In the genomic region with DNA sequence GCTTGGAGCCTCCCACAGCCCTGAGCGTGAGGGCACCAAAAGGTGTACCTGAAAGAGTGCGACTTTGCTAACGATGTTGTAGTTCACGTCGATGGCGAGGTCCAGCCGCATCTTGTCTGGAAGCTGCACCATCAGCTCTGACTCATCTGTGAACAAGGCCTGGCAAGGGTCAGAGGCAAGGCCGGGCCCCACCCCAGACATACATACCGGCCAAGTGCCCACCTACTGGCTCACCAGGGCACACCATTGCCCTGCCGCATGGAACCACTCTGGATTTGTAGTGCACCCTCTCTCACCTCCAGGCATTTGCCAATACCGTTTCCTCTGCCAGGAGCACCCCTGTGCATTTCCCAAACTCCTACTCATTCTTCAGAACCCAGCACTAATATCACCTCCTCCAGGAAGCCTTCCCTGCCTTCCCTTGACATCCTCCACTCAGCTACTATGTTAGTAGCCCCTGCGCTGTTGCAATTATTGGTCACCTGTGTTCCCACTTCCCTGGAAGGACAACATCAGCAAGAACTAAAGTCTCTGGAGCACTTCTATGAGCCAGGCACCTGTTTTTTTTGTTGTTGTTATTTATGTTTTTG, we compare ENCODE assay signal across 29 cellular contexts.
"Had no signal": no experiment of that assay in that cellular context is flagged by ENCODE, and none has a peak within 500 bp of the region (broad histone marks: within the 10 kb centered on the region; RNA-seq: fewer than 3 reads in every experiment).

No MANE protein-coding gene starts in this region.

- H3K27me3 ChIP-seq: ascending aorta, pancreas, upper lobe of left lung had no signal

- H3K9me3 Mint-ChIP-seq: activated naive CD4-positive, alpha-beta T cell treated with anti-CD3 and anti-CD28 coated beads for 36 hours; activated naive CD8-positive, alpha-beta T cell treated with anti-CD3 and anti-CD28 coated beads, Interleukin-2, amount 10 ng/mL, durations not matched to agents 7 days and 5 days; effector memory CD8-positive, alpha-beta T cell; mesothelial cell of epicardium; naive B cell; nephron progenitor cell; stimulated activated memory B cell treated with anti-CD40 and anti-IgM and Interleukin-4, amounts not matched to agents 10 μg/mL and 1 μg/mL and 100 μg/mL, for 72 hours; stimulated activated naive CD8-positive, alpha-beta T cell treated with anti-CD3 and anti-CD28 coated beads, Interleukin-15, amount 100 ng/mL, for 72 hours; T-helper 2 cell treated with Interferon-gamma antibody and Interleukin-4, amounts not matched to agents 5 μg/mL and 100 μg/mL, for 36 hours had no signal

- H3K27ac Mint-ChIP-seq: activated naive CD4-positive, alpha-beta T cell treated with anti-CD3 and anti-CD28 coated beads for 36 hours; activated naive CD8-positive, alpha-beta T cell treated with anti-CD3 and anti-CD28 coated beads, Interleukin-2, amount 10 ng/mL, durations not matched to agents 7 days and 5 days; brain; effector memory CD8-positive, alpha-beta T cell; mesothelial cell of epicardium; naive B cell; nephron progenitor cell; stimulated activated memory B cell treated with anti-CD40 and anti-IgM and Interleukin-4, amounts not matched to agents 10 μg/mL and 1 μg/mL and 100 μg/mL, for 72 hours; T-helper 2 cell treated with Interferon-gamma antibody and Interleukin-4, amounts not matched to agents 5 μg/mL and 100 μg/mL, for 36 hours had no signal

- H3K27ac ChIP-seq: ascending aorta, coronary artery, gastrocnemius medialis, pancreas, prostate gland, upper lobe of left lung had no signal

- H3K36me3 ChIP-seq: ascending aorta, gastrocnemius medialis, pancreas, prostate gland, upper lobe of left lung had no signal

- H3K4me3 Mint-ChIP-seq: activated naive CD4-positive, alpha-beta T cell treated with anti-CD3 and anti-CD28 coated beads for 36 hours; activated naive CD8-positive, alpha-beta T cell treated with anti-CD3 and anti-CD28 coated beads, Interleukin-2, amount 10 ng/mL, durations not matched to agents 7 days and 5 days; brain; effector memory CD8-positive, alpha-beta T cell; mesothelial cell of epicardium; naive B cell; nephron progenitor cell; stimulated activated memory B cell treated with anti-CD40 and anti-IgM and Interleukin-4, amounts not matched to agents 10 μg/mL and 1 μg/mL and 100 μg/mL, for 72 hours; stimulated activated naive CD8-positive, alpha-beta T cell treated with anti-CD3 and anti-CD28 coated beads, Interleukin-15, amount 100 ng/mL, for 72 hours; T-helper 2 cell treated with Interferon-gamma antibody and Interleukin-4, amounts not matched to agents 5 μg/mL and 100 μg/mL, for 36 hours had no signal

- H3K9me3 ChIP-seq: ascending aorta, gastrocnemius medialis, pancreas, prostate gland, upper lobe of left lung had no signal

- H3K36me3 Mint-ChIP-seq: activated naive CD8-positive, alpha-beta T cell treated with anti-CD3 and anti-CD28 coated beads, Interleukin-2, amount 10 ng/mL, durations not matched to agents 7 days and 5 days; brain; mesothelial cell of epicardium; naive B cell; stimulated activated memory B cell treated with anti-CD40 and anti-IgM and Interleukin-4, amounts not matched to agents 10 μg/mL and 1 μg/mL and 100 μg/mL, for 72 hours had no signal

- H3K4me3 ChIP-seq: ascending aorta, coronary artery, gastrocnemius medialis, pancreas, prostate gland, smooth muscle cell, upper lobe of left lung had no signal

- H3K4me1 ChIP-seq: ascending aorta, gastrocnemius medialis, pancreas, prostate gland had no signal

- H3K4me1 Mint-ChIP-seq: mesothelial cell of epicardium, nephron progenitor cell had no signal

- H3K4me2 ChIP-seq: smooth muscle cell had no signal

- DNase-seq: activated CD4-positive, alpha-beta T cell treated with anti-CD3 and anti-CD28 coated beads for 4 hours; activated CD4-positive, alpha-beta T cell treated with anti-CD3 and anti-CD28 coated beads, Interleukin-2, amount 50 U/mL, for 4 hours; activated CD8-positive, alpha-beta memory T cell treated with anti-CD3 and anti-CD28 coated beads for 24 hours; activated effector memory CD4-positive, alpha-beta T cell treated with Interleukin-2 at 50 U/mL for 16 hours; activated naive CD4-positive, alpha-beta T cell treated with anti-CD3 and anti-CD28 coated beads for 36 hours; activated naive CD8-positive, alpha-beta T cell treated with anti-CD3 and anti-CD28 coated beads, Interleukin-2, amount 10 ng/mL, durations not matched to agents 7 days and 5 days; effector memory CD8-positive, alpha-beta T cell; erythroblast; gastrocnemius medialis; hippocampal formation; left colon; naive B cell; nephron progenitor cell; pancreas; retina; stimulated activated CD4-positive, alpha-beta T cell treated with anti-CD3 and anti-CD28 coated beads, Interleukin-1b, Interleukin-23, amount 100 ng/mL, for 48 hours; stimulated activated CD4-positive, alpha-beta T cell treated with anti-CD3 and anti-CD28 coated beads, Interleukin-4, amount 100 ng/mL, for 4 hours; stimulated activated CD8-positive, alpha-beta memory T cell treated with anti-CD3 and anti-CD28 coated beads, Interleukin-4, amount 100 ng/mL, for 48 hours; stimulated activated naive CD8-positive, alpha-beta T cell treated with anti-CD3 and anti-CD28 coated beads, Interleukin-15, amount 100 ng/mL, for 72 hours; substantia nigra; upper lobe of left lung had no signal
